Comparison of ENCODE assay signal across 1 cellular context in the genomic region with DNA sequence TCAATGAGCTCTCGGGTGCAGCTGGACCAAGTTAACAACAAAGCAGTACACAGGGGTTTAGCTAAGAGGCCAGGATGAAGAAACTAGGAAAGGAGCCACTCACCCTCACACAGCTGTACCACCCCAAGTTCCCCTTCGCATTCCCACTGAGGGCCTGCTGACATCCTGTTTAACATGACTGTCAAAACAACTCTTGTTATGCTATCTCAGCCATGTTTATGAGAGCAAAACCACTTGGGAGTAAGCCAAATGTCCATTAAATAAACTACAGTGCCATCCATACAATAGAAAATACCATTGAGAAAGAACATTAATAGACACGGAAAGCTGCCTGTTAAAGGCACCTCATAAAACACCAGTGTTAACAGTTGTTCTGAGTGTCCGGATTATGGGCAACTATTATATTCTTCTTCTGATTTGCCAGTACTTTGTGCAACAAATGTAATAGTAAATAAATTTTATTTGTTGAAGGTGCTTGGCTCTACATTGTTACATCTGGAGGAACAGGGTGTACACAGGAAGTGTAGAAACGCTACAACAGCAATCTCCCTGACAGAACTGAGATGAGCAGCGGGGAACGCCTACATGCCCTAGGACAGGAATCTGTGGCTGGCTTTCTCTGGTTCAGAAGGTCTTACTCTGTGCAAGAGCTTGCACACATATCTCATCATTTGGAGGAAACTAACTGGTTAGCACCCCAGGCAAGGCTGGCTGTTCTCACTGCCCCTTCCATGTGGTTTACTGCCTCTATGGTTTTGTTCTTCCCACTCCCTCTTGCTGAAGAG.
TF ChIP-seq lines count a peak whose summit lies in the region.

No MANE protein-coding gene starts in this region.

TF ChIP-seq in HepG2, 621 proteins besides CTCF, POLR2A, EP300 and RAD21:
- TF ChIP-seq, protein P1, sequence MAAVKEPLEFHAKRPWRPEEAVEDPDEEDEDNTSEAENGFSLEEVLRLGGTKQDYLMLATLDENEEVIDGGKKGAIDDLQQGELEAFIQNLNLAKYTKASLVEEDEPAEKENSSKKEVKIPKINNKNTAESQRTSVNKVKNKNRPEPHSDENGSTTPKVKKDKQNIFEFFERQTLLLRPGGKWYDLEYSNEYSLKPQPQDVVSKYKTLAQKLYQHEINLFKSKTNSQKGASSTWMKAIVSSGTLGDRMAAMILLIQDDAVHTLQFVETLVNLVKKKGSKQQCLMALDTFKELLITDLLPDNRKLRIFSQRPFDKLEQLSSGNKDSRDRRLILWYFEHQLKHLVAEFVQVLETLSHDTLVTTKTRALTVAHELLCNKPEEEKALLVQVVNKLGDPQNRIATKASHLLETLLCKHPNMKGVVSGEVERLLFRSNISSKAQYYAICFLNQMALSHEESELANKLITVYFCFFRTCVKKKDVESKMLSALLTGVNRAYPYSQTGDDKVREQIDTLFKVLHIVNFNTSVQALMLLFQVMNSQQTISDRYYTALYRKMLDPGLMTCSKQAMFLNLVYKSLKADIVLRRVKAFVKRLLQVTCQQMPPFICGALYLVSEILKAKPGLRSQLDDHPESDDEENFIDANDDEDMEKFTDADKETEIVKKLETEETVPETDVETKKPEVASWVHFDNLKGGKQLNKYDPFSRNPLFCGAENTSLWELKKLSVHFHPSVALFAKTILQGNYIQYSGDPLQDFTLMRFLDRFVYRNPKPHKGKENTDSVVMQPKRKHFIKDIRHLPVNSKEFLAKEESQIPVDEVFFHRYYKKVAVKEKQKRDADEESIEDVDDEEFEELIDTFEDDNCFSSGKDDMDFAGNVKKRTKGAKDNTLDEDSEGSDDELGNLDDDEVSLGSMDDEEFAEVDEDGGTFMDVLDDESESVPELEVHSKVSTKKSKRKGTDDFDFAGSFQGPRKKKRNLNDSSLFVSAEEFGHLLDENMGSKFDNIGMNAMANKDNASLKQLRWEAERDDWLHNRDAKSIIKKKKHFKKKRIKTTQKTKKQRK (IDR thresholded peaks at IDR 0.05; ENCODE audit: low read length) = no peak
- TF ChIP-seq ZSCAN21 (CRISPR knock-in tag; IDR thresholded peaks at IDR 0.05; ENCODE audit: borderline replicate concordance) = no peak
TF ChIP-seq in HepG2: peak in this region for 0.
